In genomic region chr1:197127513-197127912, GRCh38 we compare ENCODE assay signal across 14 cellular contexts.
DNase-seq lines count a peak whose midpoint lies in the region; ATAC-seq, FAIRE-seq and TF ChIP-seq lines count a peak whose summit lies in the region.
"Had no signal": no experiment of that assay in that cellular context is flagged by ENCODE, and none has a peak within 500 bp of the region (broad histone marks: within the 10 kb centered on the region; RNA-seq: fewer than 3 reads in every experiment).

No MANE protein-coding gene starts in this region.

- no peaks in the 10 kb centered on the region for H3K36me3 ChIP-seq in adipocyte (ENCODE audit: control insufficient read depth, insufficient read depth, low read length, severe bottlenecking)

- no peaks in the 10 kb centered on the region for H3K27me3 ChIP-seq in adipocyte (replicated peaks; ENCODE audit: control insufficient read depth, insufficient read depth, low read length)
- H3K27me3 ChIP-seq: MG63 had no signal

- POLR2A ChIA-PET in HEK293T (lab: Yijun Ruan, JAX), result no interaction called here

- H3K4me3 ChIP-seq in adipocyte (ENCODE audit: low read length), result no peak overlapping the region
- H3K4me3 ChIP-seq: MG63, PC-9 had no signal

- DNase-seq in D721Med (ENCODE audit: insufficient read length, low spot score) (no peak), adipocyte (ENCODE audit: low read depth) (peak; percentile 87), fibroblast of peridontal ligament (ENCODE audit: extremely low read depth) (peak; percentile 92), NCI-H1417 (lab: John Stamatoyannopoulos, UW) (no peak), head of caudate nucleus (no peak), HEK293T (ENCODE audit: extremely low spot score) (no peak)
- DNase-seq: DMS 273 treated with DMSO at 0.1 percent for 48 hours, GF-D8, MG63, NCI-H1092, NCI-H2227 treated with DMSO at 0.1 percent for 48 hours, NCI-H524, PC-9 had no signal

- no peak for ATAC-seq in GM18520 (IDR thresholded peaks at IDR 0.05; ENCODE audit: unreplicated experiment)

- FAIRE-seq in D721Med (lab: Jason Lieb, UNC), result peak; percentile 46

- H3K4me1 ChIP-seq in adipocyte (ENCODE audit: control insufficient read depth, insufficient read depth, low read length), result peaks cover 31% of the 10 kb centered on the region

- no peak overlapping the region for H3K9ac ChIP-seq in adipocyte (ENCODE audit: low read length)

- H3K9me3 ChIP-seq in adipocyte (ENCODE audit: control insufficient read depth, low read length), result no peaks in the 10 kb centered on the region
- H3K9me3 ChIP-seq: MG63 had no signal

- no peak for TF ChIP-seq CTCF in D721Med (IDR thresholded peaks at IDR 0.05; ENCODE audit: insufficient read depth, missing control alignments)

- CTCF ChIA-PET in HEK293T (lab: Yijun Ruan, JAX), result no interaction called here

- intact Hi-C loops in head of caudate nucleus (cut with DNase I), result no loop called here

TF ChIP-seq in HEK293T, 16 proteins besides CTCF, POLR2A, EP300 and RAD21:
- TF ChIP-seq CTBP1 (IDR thresholded peaks at IDR 0.05; ENCODE audit: borderline replicate concordance), result no peak
- TF ChIP-seq SP1 (IDR thresholded peaks at IDR 0.05), result no peak
- no peak for TF ChIP-seq FOXK2 (IDR thresholded peaks at IDR 0.05)
- no peak for TF ChIP-seq FOXA1 (IDR thresholded peaks at IDR 0.05)
- TF ChIP-seq TARDBP (IDR thresholded peaks at IDR 0.05), result no peak
- no peak for TF ChIP-seq NFRKB (IDR thresholded peaks at IDR 0.05)
- TF ChIP-seq BHLHE40 (IDR thresholded peaks at IDR 0.05; ENCODE audit: borderline replicate concordance), result no peak
- TF ChIP-seq LEF1 (IDR thresholded peaks at IDR 0.05; ENCODE audit: borderline replicate concordance), result no peak
- no peak for TF ChIP-seq ARNT (IDR thresholded peaks at IDR 0.05)
- no peak for TF ChIP-seq ELF4 (IDR thresholded peaks at IDR 0.05)
- TF ChIP-seq HDGF (IDR thresholded peaks at IDR 0.05; ENCODE audit: borderline replicate concordance), result no peak
- TF ChIP-seq FOXM1 (IDR thresholded peaks at IDR 0.05; ENCODE audit: borderline replicate concordance), result no peak
TF ChIP-seq in HEK293T: peak in this region for 0.

Comparison
In these comparisons a context has a peak if more than half of its experiments do, and no peak if none do; other contexts are left out.
1. DNase-seq: peak in adipocyte (single experiment) and fibroblast of peridontal ligament (single experiment); none in D721Med (single experiment), NCI-H1417 (0 of 3), head of caudate nucleus (0 of 42) and HEK293T (single experiment).